8 cellular contexts compared by ENCODE assay signal in the genomic region with DNA sequence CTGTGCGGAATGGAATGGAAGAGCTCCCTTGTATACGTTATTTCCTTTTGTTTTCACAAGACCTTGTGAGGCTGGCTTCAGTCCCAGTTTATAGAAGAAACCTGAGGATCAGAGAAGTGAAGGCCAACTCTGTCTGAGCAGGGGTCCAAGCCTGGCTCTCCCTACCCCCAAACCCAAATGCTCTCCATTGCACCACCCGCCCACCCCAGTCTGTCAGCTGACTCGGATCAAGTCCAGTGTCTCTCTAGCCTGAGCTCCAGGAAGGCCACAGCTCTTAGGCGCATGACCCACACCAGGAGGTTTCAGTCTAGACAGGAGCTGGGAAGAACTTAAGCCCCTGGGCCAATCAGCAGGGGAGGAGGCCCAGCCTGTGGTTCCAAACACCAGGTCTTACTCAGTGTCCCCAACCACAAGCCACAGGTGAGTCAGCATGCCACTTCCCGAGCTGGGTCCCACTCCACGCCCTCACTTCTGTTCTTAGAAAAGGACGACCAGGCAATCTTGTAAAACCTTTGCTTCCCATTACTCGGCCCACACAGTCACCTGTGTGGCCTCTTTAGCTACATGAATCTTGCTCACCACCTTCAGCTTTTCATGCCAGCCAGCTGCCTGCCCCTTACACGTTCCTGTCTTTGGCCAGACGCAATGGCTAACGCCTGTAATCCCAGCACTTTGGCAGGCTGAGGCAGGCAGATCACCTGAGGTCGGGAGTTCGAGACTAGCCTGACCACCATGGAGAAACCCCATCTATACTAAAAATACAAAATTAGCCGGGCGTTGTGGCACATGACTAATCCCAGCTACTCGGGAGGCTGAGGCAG. TPM values are rescaled to one million over a fixed set of nuclear protein-coding genes. Genes with fewer than 3 reads are reported as not detected.
DNase-seq lines count a peak whose midpoint lies in the region; ATAC-seq, FAIRE-seq and TF ChIP-seq lines count a peak whose summit lies in the region.

No MANE protein-coding gene starts in this region.

- no peaks in the 10 kb centered on the region for H3K9me3 ChIP-seq in right atrium auricular region

- H3K27ac ChIP-seq in right atrium auricular region (peak overlapping the region; percentile 29 to 58), GM23338 (ENCODE audit: low read depth) (no peak overlapping the region)

- H3K79me2 ChIP-seq in GM23338 (replicated peaks; ENCODE audit: insufficient read depth): no peaks in the 10 kb centered on the region

- no peaks in the 10 kb centered on the region for H3K9me2 ChIP-seq in GM23338 (ENCODE audit: insufficient read depth)

- no peak overlapping the region for H3K27ac Mint-ChIP-seq in GM23338

- no peak overlapping the region for H3K4me3 ChIP-seq in right atrium auricular region
- H3K4me3 ChIP-seq in GM23338: no peak overlapping the region

- H3K27me3 ChIP-seq in right atrium auricular region (no peaks in the 10 kb centered on the region), GM23338 (ENCODE audit: insufficient read depth) (no peaks in the 10 kb centered on the region)

- no peak for TF ChIP-seq CTCF in GM10266 (IDR thresholded peaks at IDR 0.05; ENCODE audit: control insufficient read depth, insufficient read depth, low read depth, missing control alignments)
- no peak for TF ChIP-seq CTCF in right atrium auricular region (IDR thresholded peaks at IDR 0.05)
- no peak for TF ChIP-seq CTCF in GM23338 (conservative IDR thresholded peaks at IDR 0.05; ENCODE audit: low read depth in 2 of 2)

- H2AFZ ChIP-seq in GM23338: no peak overlapping the region

- H3K36me3 ChIP-seq in right atrium auricular region (peaks cover 15% of the 10 kb centered on the region), GM23338 (ENCODE audit: insufficient read depth) (no peaks in the 10 kb centered on the region)

- H3K9me3 Mint-ChIP-seq in GM23338: no peaks in the 10 kb centered on the region

- intact Hi-C loops in posterior vena cava (cut with DNase I): no loop called here

- ATAC-seq in HG02798 (IDR thresholded peaks at IDR 0.05; ENCODE audit: poor library complexity, unreplicated experiment): peak; percentile 48
- no peak for ATAC-seq in GM23338

- no peak overlapping the region for H3K4me3 Mint-ChIP-seq in GM23338

- H3K4me1 ChIP-seq in right atrium auricular region (peaks cover 0 to 66% of the 10 kb centered on the region in 2 donors), GM23338 (ENCODE audit: insufficient read depth) (no peaks in the 10 kb centered on the region)

- H3K36me3 Mint-ChIP-seq in GM23338 (ENCODE audit: low read depth): peaks cover 5% of the 10 kb centered on the region; the same call in 1 of the 3 replicates

- peaks cover 6% of the 10 kb centered on the region for H3K27me3 Mint-ChIP-seq in GM23338 (ENCODE audit: insufficient read depth, low read depth, poor library complexity)

- peak; percentile 97 for FAIRE-seq in RCC 7860 (lab: Jason Lieb, UNC)

- DNase-seq in GM10266 (ENCODE audit: extremely low spot score) (peak; percentile 56), RCC 7860 (ENCODE audit: low spot score) (peak; percentile 98), right atrium auricular region (ENCODE audit: low spot score) (peak; percentile 65), posterior vena cava (ENCODE audit: low spot score) (no peak), GM23338 (ENCODE audit: low spot score) (no peak)
- DNase-seq in activated effector memory CD4-positive, alpha-beta T cell treated with Interleukin-2 at 50 U/mL for 16 hours: peak; percentile 86
- peak; percentile 71 to 90 (median 85) for DNase-seq in stimulated activated CD4-positive, alpha-beta T cell treated with anti-CD3 and anti-CD28 coated beads, TNF-alpha, amount 100 ng/mL, for 4 hours (ENCODE audit: low read depth in 3 of 3)

- H3K4me2 ChIP-seq in GM23338: no peak overlapping the region

- no peaks in the 10 kb centered on the region; the same call in 1 of the 2 replicates for H4K20me1 ChIP-seq in GM23338 (replicated peaks; ENCODE audit: insufficient read depth)

- peaks cover 5% of the 10 kb centered on the region for H3K4me1 Mint-ChIP-seq in GM23338

- no peaks in the 10 kb centered on the region for H3F3A ChIP-seq in GM23338 (replicated peaks; ENCODE audit: low read depth)

TF ChIP-seq in GM23338, 12 proteins besides CTCF, POLR2A, EP300 and RAD21 (continues in another document):
- TF ChIP-seq JUNB (IDR thresholded peaks at IDR 0.05; ENCODE audit: unreplicated experiment): no peak
- no peak for TF ChIP-seq NANOG (IDR thresholded peaks at IDR 0.05; ENCODE audit: borderline replicate concordance)
- no peak for TF ChIP-seq ZNF331 (CRISPR knock-in tag; IDR thresholded peaks at IDR 0.05; ENCODE audit: low read depth)
- TF ChIP-seq STAT1 (IDR thresholded peaks at IDR 0.05; ENCODE audit: unreplicated experiment): no peak
- no peak for TF ChIP-seq POLR2AphosphoS5 (IDR thresholded peaks at IDR 0.05; ENCODE audit: low read depth)
- no peak for TF ChIP-seq ZNF114 (CRISPR knock-in tag; IDR thresholded peaks at IDR 0.05)
- no peak for TF ChIP-seq CREB1 (CRISPR knock-in tag; IDR thresholded peaks at IDR 0.05; ENCODE audit: low read depth)
- no peak for TF ChIP-seq ETS1 (IDR thresholded peaks at IDR 0.05)
- TF ChIP-seq EZH2 (IDR thresholded peaks at IDR 0.05; ENCODE audit: low read depth, unreplicated experiment): no peak

RNA-seq across cellular contexts. Expression of gene TK2, which starts 27.8 kb away (rescaled TPM):
- total RNA-seq in right atrium auricular region: 10 to 100 TPM; 20.7 to 24.5 TPM
- 10 to 100 TPM; 23.6 to 37.2 TPM for total RNA-seq in posterior vena cava
- total RNA-seq in GM23338 (2014; rRNA removed; shearing (Covaris generic)): 4.2 and 5.4 TPM in 2 replicates
- 1.4 and 1.8 TPM in 2 replicates for polyA plus RNA-seq in GM23338 (2016; fragmentation: Nextera tagmentation; extraction: Ambion mirVana)

RNA-seq across cellular contexts. Expression of gene CKLF, which starts 30.2 kb away (rescaled TPM):
- total RNA-seq in right atrium auricular region (10 to 100 TPM; 11.5 to 22.5 TPM), posterior vena cava (10 to 100 TPM; 22.0 to 25.4 TPM)
- 15.7 and 25.5 TPM in 2 replicates for total RNA-seq in GM23338 (2014; rRNA removed; shearing (Covaris generic))
- polyA plus RNA-seq in GM23338 (2016; fragmentation: Nextera tagmentation; extraction: Ambion mirVana): 60.0 and 61.5 TPM in 2 replicates

RNA-seq across cellular contexts. Expression of gene CMTM1, which starts 44.1 kb away (rescaled TPM):
- 1 to 10 TPM in 1 of 2 donors, not detected in 1; 1.6 TPM for total RNA-seq in right atrium auricular region
- 1 to 10 TPM; 2.1 to 3.1 TPM for total RNA-seq in posterior vena cava
- 1.4 TPM in 1 of 2 replicates, not detected in the other for total RNA-seq in GM23338 (2014; rRNA removed; shearing (Covaris generic))
- 1.8 and 1.9 TPM in 2 replicates for polyA plus RNA-seq in GM23338 (2016; fragmentation: Nextera tagmentation; extraction: Ambion mirVana)

RNA-seq across cellular contexts. Expression of gene CMTM2, which starts 57.1 kb away (rescaled TPM):
- total RNA-seq in right atrium auricular region (not detected), posterior vena cava (under 1 TPM in 1 of 2 donors, not detected in 1; 0.38 TPM)
- not detected in 2 replicates for total RNA-seq in GM23338 (2014; rRNA removed; shearing (Covaris generic))
- polyA plus RNA-seq in GM23338 (2016; fragmentation: Nextera tagmentation; extraction: Ambion mirVana): not detected in 2 replicates

Comparison
In these comparisons a context has a peak if more than half of its experiments do, and no peak if none do; other contexts are left out.
1. DNase-seq: peak in GM10266 (single experiment), RCC 7860 (single experiment), activated effector memory CD4-positive, alpha-beta T cell treated with Interleukin-2 at 50 U/mL for 16 hours (single experiment), right atrium auricular region (single experiment) and stimulated activated CD4-positive, alpha-beta T cell treated with anti-CD3 and anti-CD28 coated beads, TNF-alpha, amount 100 ng/mL, for 4 hours (3 of 3); none in posterior vena cava (single experiment) and GM23338 (single experiment).